ENCODE assay signal across 8 cellular contexts in genomic region chr7:36389371-36390198, GRCh38.
A peak's percentile ranks its signal among the peaks of the same experiment; 100 is the strongest.
DNase-seq lines count a peak whose midpoint lies in the region; ATAC-seq and TF ChIP-seq lines count a peak whose summit lies in the region.

Gene ANLN, plus strand, starts transcription at chr7:36389862. Its CDS starts 165 bp downstream, at chr7:36390027.

- peak within 1 kb of the TSS; percentile 63 to 64 for H3K9ac ChIP-seq in mucosa of rectum (ENCODE audit: low read depth in 1 of 2, low read length in 2 of 2)

- H3K27me3 ChIP-seq in mucosa of rectum (ENCODE audit: control insufficient read depth in 2 of 2, insufficient read depth in 2 of 2, low read length in 2 of 2), result no peaks in the 10 kb centered on the region

- TF ChIP-seq POLR2A in erythroblast (IDR thresholded peaks at IDR 0.05; ENCODE audit: low read length), result peak; percentile 93

- DNase-seq in DMS114 treated with DMSO at 0.1 percent for 48 hours (lab: John Stamatoyannopoulos, UW; ENCODE audit: unreplicated experiment) (peak; percentile 86), HuH-7.5 (ENCODE audit: low spot score) (peak; percentile 83), OCI-M2 (lab: John Stamatoyannopoulos, UW; ENCODE audit: unreplicated experiment) (peak; percentile 27), erythroblast (lab: John Stamatoyannopoulos, UW) (peak; percentile 91 to 94)
- DNase-seq in activated T-cell treated with anti-CD3 and anti-CD28 coated beads, Interleukin-2, amount 50 U/mL, for 1 hour, result peak; percentile 87
- DNase-seq in stimulated activated CD8-positive, alpha-beta memory T cell treated with anti-CD3 and anti-CD28 coated beads, Interleukin-4, amount 100 ng/mL, for 24 hours (ENCODE audit: low read depth), result peak; percentile 73

- H3K27ac ChIP-seq in mucosa of rectum (ENCODE audit: low read depth in 2 of 2, low read length in 2 of 2), result peak within 1 kb of the TSS; percentile 82 to 83

- peak; percentile 72 for ATAC-seq in GM21526 (IDR thresholded peaks at IDR 0.05; ENCODE audit: low FRiP score, unreplicated experiment)

- no peaks in the 10 kb centered on the region for H3K9me3 ChIP-seq in mucosa of rectum (ENCODE audit: control insufficient read depth in 2 of 2, low read length in 2 of 2)

- H3K36me3 ChIP-seq in mucosa of rectum (ENCODE audit: control insufficient read depth in 2 of 2, insufficient read depth in 2 of 2, low read length in 2 of 2), result no peaks in the 10 kb centered on the region

- peak within 1 kb of the TSS; percentile 93 to 95 for H3K4me3 ChIP-seq in mucosa of rectum (ENCODE audit: low read length in 2 of 2)

- H3K4me1 ChIP-seq in mucosa of rectum (ENCODE audit: control insufficient read depth in 2 of 2, insufficient read depth in 2 of 2, low read length in 2 of 2), result peaks cover 2 to 6% of the 10 kb centered on the region in 2 donors

Comparison
In these comparisons a context has a peak if more than half of its experiments do, and no peak if none do; other contexts are left out.
1. Peak in every context shown above with its lines: DNase-seq, ATAC-seq, H3K4me3 ChIP-seq and H3K27ac ChIP-seq.
2. DNase-seq: peak in every context shown above with its lines; median percentile 92 in erythroblast; 87 in activated T-cell treated with anti-CD3 and anti-CD28 coated beads, Interleukin-2, amount 50 U/mL, for 1 hour; 86 in DMS114 treated with DMSO at 0.1 percent for 48 hours; 83 in HuH-7.5; 73 in stimulated activated CD8-positive, alpha-beta memory T cell treated with anti-CD3 and anti-CD28 coated beads, Interleukin-4, amount 100 ng/mL, for 24 hours; 27 in OCI-M2.